In the genomic region with DNA sequence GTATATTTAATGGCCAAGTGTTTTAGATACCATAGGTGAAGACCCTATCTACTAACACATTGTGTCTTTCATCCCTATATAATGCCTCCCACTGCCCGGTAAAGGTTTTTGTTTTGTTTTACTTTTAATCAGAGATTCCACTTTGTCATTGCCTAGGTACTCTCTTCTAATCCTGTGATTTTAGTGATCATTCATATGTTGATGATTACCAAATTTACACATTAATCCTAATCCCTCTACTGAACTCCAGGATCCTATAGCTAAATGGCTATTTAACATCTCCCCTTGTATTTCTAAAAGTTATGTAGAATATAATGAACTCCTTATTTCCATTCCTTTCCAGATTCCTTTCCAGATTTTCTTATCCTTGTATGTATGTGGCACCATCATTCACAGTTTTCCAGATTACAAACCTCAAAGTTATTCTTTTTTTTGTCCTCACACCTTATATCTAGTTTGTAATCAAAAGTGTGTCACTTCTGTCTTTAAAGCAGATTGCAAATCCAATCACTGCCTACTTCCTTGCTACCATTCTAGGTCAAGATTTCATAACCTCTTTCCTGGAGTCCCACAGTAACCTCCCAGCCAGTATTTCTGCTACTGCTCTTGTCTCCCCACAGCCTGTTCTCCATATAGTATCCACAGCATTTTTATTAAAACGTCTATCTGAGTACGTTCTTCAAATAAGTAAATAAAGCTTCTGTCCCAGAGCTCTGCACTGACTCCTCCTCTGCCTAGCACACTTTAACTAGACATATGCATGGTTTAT, we compare ENCODE assay signal across 17 cellular contexts.
A peak's percentile ranks its signal among the peaks of the same experiment; 100 is the strongest.
DNase-seq lines count a peak whose midpoint lies in the region; ATAC-seq and TF ChIP-seq lines count a peak whose summit lies in the region.
"Had no signal": no experiment of that assay in that cellular context is flagged by ENCODE, and none has a peak within 500 bp of the region (broad histone marks: within the 10 kb centered on the region; RNA-seq: fewer than 3 reads in every experiment).

No MANE protein-coding gene starts in this region.

- no peaks in the 10 kb centered on the region for H3K27me3 Mint-ChIP-seq in glutamatergic neuron (ENCODE audit: unreplicated experiment)
- no peaks in the 10 kb centered on the region for H3K27me3 Mint-ChIP-seq in nephron progenitor cell (ENCODE audit: low read depth, poor library complexity)
- no peaks in the 10 kb centered on the region for H3K27me3 Mint-ChIP-seq in activated CD8-positive, alpha-beta T cell treated with anti-CD3 and anti-CD28 coated beads, Interleukin-2, amount 10 ng/mL, durations not matched to agents 7 days and 5 days (ENCODE audit: low read depth)
- H3K27me3 Mint-ChIP-seq: IgD-negative memory B cell had no signal

- H3K36me3 Mint-ChIP-seq in glutamatergic neuron (ENCODE audit: unreplicated experiment) (no peaks in the 10 kb centered on the region), nephron progenitor cell (ENCODE audit: low read depth) (peaks cover 7% of the 10 kb centered on the region)
- no peaks in the 10 kb centered on the region for H3K36me3 Mint-ChIP-seq in activated CD8-positive, alpha-beta T cell treated with anti-CD3 and anti-CD28 coated beads, Interleukin-2, amount 10 ng/mL, durations not matched to agents 7 days and 5 days (ENCODE audit: low read depth)
- H3K36me3 Mint-ChIP-seq: CD14-positive monocyte, IgD-negative memory B cell had no signal

- POLR2A ChIA-PET in activated CD8-positive, alpha-beta T cell treated with anti-CD3 and anti-CD28 coated beads, Interleukin-2, amount 10 ng/mL, durations not matched to agents 7 days and 5 days (lab: Charles Lee): no interaction called here

- CTCF ChIA-PET in activated CD8-positive, alpha-beta T cell treated with anti-CD3 and anti-CD28 coated beads, Interleukin-2, amount 10 ng/mL, durations not matched to agents 7 days and 5 days (lab: Charles Lee): no interaction called here

- H3K27ac Mint-ChIP-seq in glutamatergic neuron (ENCODE audit: unreplicated experiment) (peak overlapping the region; percentile 7), nephron progenitor cell (peak overlapping the region; percentile 10)
- H3K27ac Mint-ChIP-seq in activated CD8-positive, alpha-beta T cell treated with anti-CD3 and anti-CD28 coated beads, Interleukin-2, amount 10 ng/mL, durations not matched to agents 7 days and 5 days: no peak overlapping the region
- H3K27ac Mint-ChIP-seq: CD14-positive monocyte, IgD-negative memory B cell had no signal

- no peak for ATAC-seq in activated CD8-positive, alpha-beta T cell treated with anti-CD3 and anti-CD28 coated beads, Interleukin-2, amount 10 ng/mL, durations not matched to agents 7 days and 5 days

- H3K4me3 Mint-ChIP-seq in glutamatergic neuron (ENCODE audit: unreplicated experiment) (no peak overlapping the region), nephron progenitor cell (no peak overlapping the region)
- no peak overlapping the region for H3K4me3 Mint-ChIP-seq in activated CD8-positive, alpha-beta T cell treated with anti-CD3 and anti-CD28 coated beads, Interleukin-2, amount 10 ng/mL, durations not matched to agents 7 days and 5 days
- H3K4me3 Mint-ChIP-seq: CD14-positive monocyte, IgD-negative memory B cell had no signal

- TF ChIP-seq CTCF in glutamatergic neuron (IDR thresholded peaks at IDR 0.05; ENCODE audit: partially characterized antibody, unreplicated experiment) (no peak), nephron progenitor cell (IDR thresholded peaks at IDR 0.05) (no peak)

- peaks cover 21% of the 10 kb centered on the region for H3K4me1 Mint-ChIP-seq in glutamatergic neuron (ENCODE audit: low read depth, unreplicated experiment)
- H3K4me1 Mint-ChIP-seq in nephron progenitor cell: peaks cover 7% of the 10 kb centered on the region
- H3K4me1 Mint-ChIP-seq in activated CD8-positive, alpha-beta T cell treated with anti-CD3 and anti-CD28 coated beads, Interleukin-2, amount 10 ng/mL, durations not matched to agents 7 days and 5 days (ENCODE audit: low read depth): no peaks in the 10 kb centered on the region
- H3K4me1 Mint-ChIP-seq: CD14-positive monocyte, IgD-negative memory B cell had no signal

- H3K9me3 Mint-ChIP-seq in glutamatergic neuron (ENCODE audit: unreplicated experiment) (no peaks in the 10 kb centered on the region), nephron progenitor cell (no peaks in the 10 kb centered on the region)
- H3K9me3 Mint-ChIP-seq in activated CD8-positive, alpha-beta T cell treated with anti-CD3 and anti-CD28 coated beads, Interleukin-2, amount 10 ng/mL, durations not matched to agents 7 days and 5 days (ENCODE audit: insufficient read depth): no peaks in the 10 kb centered on the region

- DNase-seq in SIG-M5 treated with dmso at 0.1 percent for 504 hours (lab: John Stamatoyannopoulos, UW; ENCODE audit: unreplicated experiment) (peak; percentile 7), SIG-M5 (lab: John Stamatoyannopoulos, UW) (no peak), NCI-H82 treated with DMSO at 0.1 percent for 48 hours (lab: John Stamatoyannopoulos, UW; ENCODE audit: unreplicated experiment) (peak; percentile 18), glutamatergic neuron (no peak), nephron progenitor cell (no peak), amniotic stem cell (lab: John Stamatoyannopoulos, UW) (no peak), COLO668 (lab: John Stamatoyannopoulos, UW; ENCODE audit: unreplicated experiment) (no peak)
- DNase-seq in activated CD8-positive, alpha-beta T cell treated with anti-CD3 and anti-CD28 coated beads, Interleukin-2, amount 10 ng/mL, durations not matched to agents 7 days and 5 days: no peak
- DNase-seq: Karpas-422, NCI-H1417 treated with DMSO at 0.1 percent for 48 hours, NCI-H187 treated with DMSO at 0.1 percent for 48 hours, NCI-H345, NCI-H69, Right ventricle myocardium superior, SK-N-SH had no signal

Comparison
In these comparisons a context has a peak if more than half of its experiments do, and no peak if none do; other contexts are left out.
1. DNase-seq: peak in SIG-M5 treated with dmso at 0.1 percent for 504 hours (single experiment) and NCI-H82 treated with DMSO at 0.1 percent for 48 hours (single experiment); none in SIG-M5 (single experiment), glutamatergic neuron (single experiment), nephron progenitor cell (single experiment), amniotic stem cell (single experiment), COLO668 (single experiment) and activated CD8-positive, alpha-beta T cell treated with anti-CD3 and anti-CD28 coated beads, Interleukin-2, amount 10 ng/mL, durations not matched to agents 7 days and 5 days (single experiment).